ENCODE assay signal across 14 cellular contexts in genomic region chr1:26385063-26385462, GRCh38. TPM values are rescaled to one million over a fixed set of nuclear protein-coding genes. Genes with fewer than 3 reads are reported as not detected.
"Had no signal": no experiment of that assay in that cellular context is flagged by ENCODE, and none has a peak within 500 bp of the region (broad histone marks: within the 10 kb centered on the region; RNA-seq: fewer than 3 reads in every experiment).

No MANE protein-coding gene starts in this region.

RNA-seq across cellular contexts. Expression of gene ZNF683, which starts 12.5 kb away (rescaled TPM):
- total RNA-seq: activated B cell treated with CpG ODN at 0.5 μM for 24 hours; activated naive CD4-positive, alpha-beta T cell treated with anti-CD3 and anti-CD28 coated beads, Interleukin-2, amount 50 U/mL, for 72 hours; body of pancreas; gastrocnemius medialis; left ventricle myocardium inferior; osteocyte; posterior vena cava; transverse colon; urinary bladder had no signal

RNA-seq across cellular contexts. Expression of gene LIN28A, which starts 25.6 kb away (rescaled TPM):
- total RNA-seq: activated B cell treated with CpG ODN at 0.5 μM for 24 hours; activated naive CD4-positive, alpha-beta T cell treated with anti-CD3 and anti-CD28 coated beads, Interleukin-2, amount 50 U/mL, for 72 hours; aorta; body of pancreas; dorsolateral prefrontal cortex; gastrocnemius medialis; left ventricle myocardium inferior; mononuclear cell; osteocyte; posterior vena cava; transverse colon; urinary bladder had no signal
- polyA plus RNA-seq: adrenal gland, aorta, lung, urinary bladder had no signal

RNA-seq across cellular contexts. Expression of gene CRYBG2, which starts 31.1 kb away (rescaled TPM):
- total RNA-seq: adrenal gland, gastrocnemius medialis, left ventricle myocardium inferior, osteocyte had no signal
